ENCODE assay signal across 8 cellular contexts in genomic region chr19:20923077-20923871, GRCh38. TPM values are rescaled to one million over a fixed set of nuclear protein-coding genes. Genes with fewer than 3 reads are reported as not detected.
DNase-seq lines count a peak whose midpoint lies in the region; ATAC-seq, FAIRE-seq and TF ChIP-seq lines count a peak whose summit lies in the region.

ZNF85 (plus strand) TSS chr19:20923251; CDS start chr19:20923401, 150 bp downstream.

- under 1% methylated on average over 38 of the region's 38 CpGs for WGBS in smooth muscle cell (ENCODE audit: low lambda C conversion rate)

- H2AFZ ChIP-seq in smooth muscle cell (ENCODE audit: low read depth), result peak within 1 kb of the TSS; percentile 92

- peak within 1 kb of the TSS; percentile 99 for H3K4me3 Mint-ChIP-seq in WTC11

- no peak for TF ChIP-seq CTCF in WTC11 (IDR thresholded peaks at IDR 0.05)
- no peak for TF ChIP-seq CTCF in bronchial epithelial cell (IDR thresholded peaks at IDR 0.05; ENCODE audit: insufficient read depth, low read length, severe bottlenecking)
- no peak for TF ChIP-seq CTCF in smooth muscle cell (IDR thresholded peaks at IDR 0.05; ENCODE audit: borderline replicate concordance, insufficient read depth, poor library complexity, severe bottlenecking)

- H3K79me2 ChIP-seq in smooth muscle cell (ENCODE audit: low read depth), result peaks cover 34% of the 10 kb centered on the region

- ATAC-seq in GM18498 (IDR thresholded peaks at IDR 0.05; ENCODE audit: unreplicated experiment) (peak; percentile 96), HG02870 (IDR thresholded peaks at IDR 0.05; ENCODE audit: unreplicated experiment) (peak; percentile 95), WTC11 (peak; percentile 98)

- H3K27ac ChIP-seq in smooth muscle cell (ENCODE audit: low read depth), result peak within 1 kb of the TSS; percentile 84

- CTCF ChIA-PET in WTC11 (lab: Charles Lee), result interaction anchor here (0.9 to 1.5 kb wide), 3 partner anchors 8 to 97 kb away, joined by 3 to 5 read pairs (median 3); partner anchors contain the start of gene ZNF430

- POLR2A ChIA-PET in WTC11 (lab: Charles Lee), result interaction anchor here (0.9 to 1.8 kb wide), 8 partner anchors 65 to 498 kb away, joined by 3 to 15 read pairs (median 4); partner anchors contain the start of genes ZNF66, ZNF714 and ZNF737

- no peaks in the 10 kb centered on the region for H3K27me3 Mint-ChIP-seq in WTC11 (ENCODE audit: low read depth)

- peaks cover 11% of the 10 kb centered on the region; the same call in 1 of the 2 replicates for H3K9me3 Mint-ChIP-seq in WTC11

- H3K9ac ChIP-seq in smooth muscle cell (ENCODE audit: low read depth), result peak within 1 kb of the TSS; percentile 85

- peaks cover 16% of the 10 kb centered on the region for H3K4me1 Mint-ChIP-seq in WTC11

- H3K27me3 ChIP-seq in bronchial epithelial cell (ENCODE audit: control insufficient read depth, insufficient read depth, low read length) (no peaks in the 10 kb centered on the region), smooth muscle cell (ENCODE audit: low read depth) (no peaks in the 10 kb centered on the region), HAP-1 (ENCODE audit: low read depth) (no peaks in the 10 kb centered on the region)

- H3K9me3 ChIP-seq in smooth muscle cell (replicated peaks; ENCODE audit: low read depth) (no peaks in the 10 kb centered on the region), HAP-1 (no peaks in the 10 kb centered on the region; the same call in 1 of the 2 replicates)

- in situ Hi-C loops in HAP-1 (cut with MboI; ENCODE audit: low sequenced_read_pairs), result no loop called here

- H3K4me3 ChIP-seq in bronchial epithelial cell (ENCODE audit: low read depth, low read length) (peak within 1 kb of the TSS; percentile 62), smooth muscle cell (peak within 1 kb of the TSS; percentile 92), HAP-1 (no peak within 1 kb of the TSS)

- H3K36me3 Mint-ChIP-seq in WTC11, result peaks cover 17% of the 10 kb centered on the region

- H3K36me3 ChIP-seq in bronchial epithelial cell (ENCODE audit: control insufficient read depth, insufficient read depth, low read length) (no peaks in the 10 kb centered on the region), smooth muscle cell (ENCODE audit: low read depth) (no peaks in the 10 kb centered on the region), HAP-1 (replicated peaks) (no peaks in the 10 kb centered on the region)

- H4K20me1 ChIP-seq in smooth muscle cell (ENCODE audit: low read depth), result no peaks in the 10 kb centered on the region

- H3K4me1 ChIP-seq in smooth muscle cell (ENCODE audit: low read depth) (peaks cover 20% of the 10 kb centered on the region), HAP-1 (no peaks in the 10 kb centered on the region)

- no peaks in the 10 kb centered on the region for H3F3A ChIP-seq in smooth muscle cell (ENCODE audit: low read depth)

- no peak for FAIRE-seq in bronchial epithelial cell (lab: Jason Lieb, UNC)

- peak within 1 kb of the TSS; percentile 99 for H3K27ac Mint-ChIP-seq in WTC11

- peak within 1 kb of the TSS; percentile 90 for H3K4me2 ChIP-seq in smooth muscle cell

- DNase-seq in NCI-H2081 treated with DMSO at 0.1 percent for 48 hours (lab: John Stamatoyannopoulos, UW) (peak; percentile 69), WTC11 (ENCODE audit: low spot score) (peak; percentile 91), bronchial epithelial cell (ENCODE audit: low read depth) (peak; percentile 84), iPS-NIHi7 (ENCODE audit: extremely low spot score) (peak; percentile 91), smooth muscle cell (lab: John Stamatoyannopoulos, UW; ENCODE audit: unreplicated experiment) (peak; percentile 79), HAP-1 (ENCODE audit: low spot score in 2 of 2) (no peak)

TF ChIP-seq in WTC11, 78 proteins besides CTCF, POLR2A, EP300 and RAD21 (continues in another document):
- TF ChIP-seq OVOL2 (CRISPR knock-in tag; IDR thresholded peaks at IDR 0.05; ENCODE audit: borderline replicate concordance) (no peak), CBFB (CRISPR knock-in tag; IDR thresholded peaks at IDR 0.05; ENCODE audit: low read depth) (no peak), ELF4 (CRISPR knock-in tag; IDR thresholded peaks at IDR 0.05; ENCODE audit: low read depth) (no peak), CDX4 (CRISPR knock-in tag; IDR thresholded peaks at IDR 0.05; ENCODE audit: borderline replicate concordance) (no peak), TCF7 (CRISPR knock-in tag; IDR thresholded peaks at IDR 0.05; ENCODE audit: low read depth) (no peak), FOXJ3 (CRISPR knock-in tag; IDR thresholded peaks at IDR 0.05; ENCODE audit: borderline replicate concordance) (no peak), ZSCAN18 (CRISPR knock-in tag; IDR thresholded peaks at IDR 0.05) (no peak), GTF2I (CRISPR knock-in tag; conservative IDR thresholded peaks at IDR 0.05) (no peak), MYBL2 (CRISPR knock-in tag; IDR thresholded peaks at IDR 0.05) (no peak), TEAD4 (CRISPR knock-in tag; IDR thresholded peaks at IDR 0.05) (no peak)
- TF ChIP-seq, protein P1, sequence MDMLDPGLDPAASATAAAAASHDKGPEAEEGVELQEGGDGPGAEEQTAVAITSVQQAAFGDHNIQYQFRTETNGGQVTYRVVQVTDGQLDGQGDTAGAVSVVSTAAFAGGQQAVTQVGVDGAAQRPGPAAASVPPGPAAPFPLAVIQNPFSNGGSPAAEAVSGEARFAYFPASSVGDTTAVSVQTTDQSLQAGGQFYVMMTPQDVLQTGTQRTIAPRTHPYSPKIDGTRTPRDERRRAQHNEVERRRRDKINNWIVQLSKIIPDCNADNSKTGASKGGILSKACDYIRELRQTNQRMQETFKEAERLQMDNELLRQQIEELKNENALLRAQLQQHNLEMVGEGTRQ (CRISPR knock-in tag; IDR thresholded peaks at IDR 0.05), result no peak
- TF ChIP-seq, protein P2, sequence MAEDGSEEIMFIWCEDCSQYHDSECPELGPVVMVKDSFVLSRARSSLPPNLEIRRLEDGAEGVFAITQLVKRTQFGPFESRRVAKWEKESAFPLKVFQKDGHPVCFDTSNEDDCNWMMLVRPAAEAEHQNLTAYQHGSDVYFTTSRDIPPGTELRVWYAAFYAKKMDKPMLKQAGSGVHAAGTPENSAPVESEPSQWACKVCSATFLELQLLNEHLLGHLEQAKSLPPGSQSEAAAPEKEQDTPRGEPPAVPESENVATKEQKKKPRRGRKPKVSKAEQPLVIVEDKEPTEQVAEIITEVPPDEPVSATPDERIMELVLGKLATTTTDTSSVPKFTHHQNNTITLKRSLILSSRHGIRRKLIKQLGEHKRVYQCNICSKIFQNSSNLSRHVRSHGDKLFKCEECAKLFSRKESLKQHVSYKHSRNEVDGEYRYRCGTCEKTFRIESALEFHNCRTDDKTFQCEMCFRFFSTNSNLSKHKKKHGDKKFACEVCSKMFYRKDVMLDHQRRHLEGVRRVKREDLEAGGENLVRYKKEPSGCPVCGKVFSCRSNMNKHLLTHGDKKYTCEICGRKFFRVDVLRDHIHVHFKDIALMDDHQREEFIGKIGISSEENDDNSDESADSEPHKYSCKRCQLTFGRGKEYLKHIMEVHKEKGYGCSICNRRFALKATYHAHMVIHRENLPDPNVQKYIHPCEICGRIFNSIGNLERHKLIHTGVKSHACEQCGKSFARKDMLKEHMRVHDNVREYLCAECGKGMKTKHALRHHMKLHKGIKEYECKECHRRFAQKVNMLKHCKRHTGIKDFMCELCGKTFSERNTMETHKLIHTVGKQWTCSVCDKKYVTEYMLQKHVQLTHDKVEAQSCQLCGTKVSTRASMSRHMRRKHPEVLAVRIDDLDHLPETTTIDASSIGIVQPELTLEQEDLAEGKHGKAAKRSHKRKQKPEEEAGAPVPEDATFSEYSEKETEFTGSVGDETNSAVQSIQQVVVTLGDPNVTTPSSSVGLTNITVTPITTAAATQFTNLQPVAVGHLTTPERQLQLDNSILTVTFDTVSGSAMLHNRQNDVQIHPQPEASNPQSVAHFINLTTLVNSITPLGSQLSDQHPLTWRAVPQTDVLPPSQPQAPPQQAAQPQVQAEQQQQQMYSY (CRISPR knock-in tag; IDR thresholded peaks at IDR 0.05), result no peak

RNA-seq across cellular contexts. Expression of gene ZNF85, which starts in this region (rescaled TPM):
- total RNA-seq in WTC11 (2021) (22.8 to 23.7 TPM (median 22.8 TPM) in 3 replicates), bronchial epithelial cell (1.3 and 3.6 TPM in 2 replicates), smooth muscle cell (14.7 and 16.3 TPM in 2 replicates)
- polyA plus RNA-seq in smooth muscle cell, result 7.1 and 7.9 TPM in 2 replicates

Comparison
In these comparisons a context has a peak if more than half of its experiments do, and no peak if none do; other contexts are left out.
1. DNase-seq: peak in NCI-H2081 treated with DMSO at 0.1 percent for 48 hours (single experiment), WTC11 (single experiment), bronchial epithelial cell (single experiment), iPS-NIHi7 (single experiment) and smooth muscle cell (single experiment); none in HAP-1 (0 of 2).
2. Peak in every context shown above with its lines, with median percentiles within 50 percentile points of each other: ATAC-seq.